Comparison of ENCODE assay signal across 7 cellular contexts in genomic region chr20:32761831-32762753, GRCh38. TPM values are rescaled to one million over a fixed set of nuclear protein-coding genes. Genes with fewer than 3 reads are reported as not detected.
DNase-seq lines count a peak whose midpoint lies in the region; ATAC-seq and TF ChIP-seq lines count a peak whose summit lies in the region.

TSS of gene DNMT3B (plus strand) at chr20:32762385. CDS start at chr20:32780324, 17,939 bp downstream.

- in situ Hi-C loops in GM13976 (cut with MboI; ENCODE audit: low sequenced_read_pairs, unreplicated experiment), result no loop called here

- ATAC-seq in HG02870 (IDR thresholded peaks at IDR 0.05; ENCODE audit: unreplicated experiment) (peak; percentile 54), left lobe of liver (peak; percentile 91)
- peak; percentile 70 to 73 for ATAC-seq in activated CD4-positive, CD25-positive, alpha-beta regulatory T cell treated with anti-CD3 and anti-CD28 coated beads, Interleukin-2, amount 50 U/mL, for 24 hours

- H3K4me3 ChIP-seq in choroid plexus epithelial cell (ENCODE audit: low read depth, low read length), result peak within 1 kb of the TSS; percentile 70

- TF ChIP-seq CTCF in GM13976 (IDR thresholded peaks at IDR 0.05; ENCODE audit: borderline replicate concordance, control extremely low read depth, extremely low read depth, insufficient read depth, missing control alignments) (peak; percentile 37), choroid plexus epithelial cell (conservative IDR thresholded peaks at IDR 0.05; ENCODE audit: low read depth, low read length) (no peak)

- peak; percentile 92 for DNase-seq in GM13976 (ENCODE audit: low spot score)
- DNase-seq in NCI-H2196 (lab: John Stamatoyannopoulos, UW; ENCODE audit: unreplicated experiment), result peak; percentile 88
- DNase-seq in choroid plexus epithelial cell (ENCODE audit: low read depth), result peak; percentile 75
- DNase-seq in left lobe of liver (ENCODE audit: low spot score), result peak; percentile 82
- peak; percentile 59 for DNase-seq in stimulated activated CD4-positive, alpha-beta T cell treated with anti-CD3 and anti-CD28 coated beads, Interleukin-1b, Interleukin-23, amount 100 ng/mL, for 48 hours

RNA-seq across cellular contexts. Expression of gene DNMT3B, which starts in this region (rescaled TPM):
- total RNA-seq in left lobe of liver, result 1.6 TPM

Comparison
In these comparisons a context has a peak if more than half of its experiments do, and no peak if none do; other contexts are left out.
1. Peak in every context shown above with its lines: DNase-seq, ATAC-seq and H3K4me3 ChIP-seq.